Comparison of ENCODE assay signal across 22 cellular contexts in genomic region chr2:153221506-153221905, GRCh38.
"Had no signal": no experiment of that assay in that cellular context is flagged by ENCODE, and none has a peak within 500 bp of the region (broad histone marks: within the 10 kb centered on the region; RNA-seq: fewer than 3 reads in every experiment).

No MANE protein-coding gene starts in this region.

- FAIRE-seq: frontal cortex, keratinocyte had no signal

- H3K36me3 ChIP-seq: colonic mucosa, esophagus muscularis mucosa, gastroesophageal sphincter, heart left ventricle, left lung, lower lobe of right lung had no signal

- H3K27me3 ChIP-seq: colonic mucosa, esophagus muscularis mucosa, foreskin keratinocyte, gastroesophageal sphincter, heart left ventricle, hepatocyte, left lung had no signal

- H3K4me3 ChIP-seq: colonic mucosa, esophagus muscularis mucosa, gastroesophageal sphincter, heart left ventricle, hepatocyte, left lung, lower lobe of right lung, mucosa of descending colon had no signal

- H3K9me3 ChIP-seq: colonic mucosa, lower lobe of right lung had no signal

- H3K36me3 Mint-ChIP-seq: immature natural killer cell, mesothelial cell of epicardium, naive B cell had no signal

- DNase-seq: colonic mucosa; cortex of kidney; effector CD8-positive, alpha-beta T cell; effector memory CD8-positive, alpha-beta T cell; foreskin keratinocyte; heart left ventricle; hypothalamus; immature natural killer cell; kidney glomerular epithelial cell; left ventricle myocardium superior; lower lobe of right lung; mesenchymal stem cell; mucosa of descending colon; naive B cell had no signal

- H3K4me1 Mint-ChIP-seq: immature natural killer cell, mesothelial cell of epicardium, naive B cell had no signal

- H3K4me1 ChIP-seq: colonic mucosa, esophagus muscularis mucosa, foreskin keratinocyte, gastroesophageal sphincter, heart left ventricle, left lung, lower lobe of right lung had no signal

- ATAC-seq: effector memory CD8-positive, alpha-beta T cell; foreskin keratinocyte; gastroesophageal sphincter; heart left ventricle; left lung; left ventricle myocardium superior; lower lobe of right lung; mucosa of descending colon had no signal

- H3K27ac Mint-ChIP-seq: dendritic cell treated with granulocyte-macrophage colony-stimulating factor and Interleukin-4, amounts not matched to agents 40 ng/mL and 50 ng/mL, for 4 days; effector memory CD8-positive, alpha-beta T cell; immature natural killer cell; mesothelial cell of epicardium; naive B cell had no signal

- H3K4me3 Mint-ChIP-seq: dendritic cell treated with granulocyte-macrophage colony-stimulating factor and Interleukin-4, amounts not matched to agents 40 ng/mL and 50 ng/mL, for 4 days; effector memory CD8-positive, alpha-beta T cell; immature natural killer cell; mesothelial cell of epicardium; naive B cell had no signal

- H3K27me3 Mint-ChIP-seq: dendritic cell treated with granulocyte-macrophage colony-stimulating factor and Interleukin-4, amounts not matched to agents 40 ng/mL and 50 ng/mL, for 4 days; effector memory CD8-positive, alpha-beta T cell; naive B cell had no signal

- H3K27ac ChIP-seq: colonic mucosa, esophagus muscularis mucosa, foreskin keratinocyte, gastroesophageal sphincter, heart left ventricle, hepatocyte, left lung, lower lobe of right lung had no signal
